In genomic region chr13:73835138-73835721, GRCh38 we compare ENCODE assay signal across 9 cellular contexts.
DNase-seq lines count a peak whose midpoint lies in the region; ATAC-seq lines count a peak whose summit lies in the region.
"Had no signal": no experiment of that assay in that cellular context is flagged by ENCODE, and none has a peak within 500 bp of the region (broad histone marks: within the 10 kb centered on the region; RNA-seq: fewer than 3 reads in every experiment).

No MANE protein-coding gene starts in this region.

- H3K36me3 ChIP-seq in adipocyte (ENCODE audit: control insufficient read depth, insufficient read depth, low read length, severe bottlenecking), result no peaks in the 10 kb centered on the region

- H3K27me3 ChIP-seq in adipocyte (replicated peaks; ENCODE audit: control insufficient read depth, insufficient read depth, low read length), result no peaks in the 10 kb centered on the region
- H3K27me3 ChIP-seq: BLaER1 treated with 17β-estradiol and CSF1 and Interleukin-3, amounts not matched to agents 10 nM and 100 nM had no signal

- H3K9ac ChIP-seq in adipocyte (ENCODE audit: low read length), result no peak overlapping the region
- H3K9ac ChIP-seq: BLaER1 treated with 17β-estradiol and CSF1 and Interleukin-3, amounts not matched to agents 10 nM and 100 nM had no signal

- DNase-seq in NCI-H2081 (lab: John Stamatoyannopoulos, UW) (peak; percentile 23 to 45), NCI-H2081 treated with DMSO at 0.1 percent for 48 hours (lab: John Stamatoyannopoulos, UW) (no peak), NCI-H1105 treated with DMSO at 0.1 percent for 48 hours (lab: John Stamatoyannopoulos, UW) (peak; percentile 48), adipocyte (ENCODE audit: low read depth) (peak; percentile 78), iPS DF 19.7 (ENCODE audit: low read depth, low spot score) (peak; percentile 3), stromal cell of bone marrow (ENCODE audit: low read depth) (peak; percentile 27)
- no peak for DNase-seq in activated T-cell treated with anti-CD3 and anti-CD28 coated beads, Interleukin-2, amount 50 U/mL, for 48 hours

- ATAC-seq in GM21786 (IDR thresholded peaks at IDR 0.05; ENCODE audit: unreplicated experiment), result peak; percentile 64

- no peak overlapping the region for H3K4me3 ChIP-seq in adipocyte (ENCODE audit: low read length)
- H3K4me3 ChIP-seq: BLaER1 treated with 17β-estradiol and CSF1 and Interleukin-3, amounts not matched to agents 10 nM and 100 nM had no signal

- no peaks in the 10 kb centered on the region for H3K9me3 ChIP-seq in adipocyte (ENCODE audit: control insufficient read depth, low read length)
- H3K9me3 ChIP-seq: BLaER1 treated with 17β-estradiol and CSF1 and Interleukin-3, amounts not matched to agents 10 nM and 100 nM had no signal

- peaks cover 3% of the 10 kb centered on the region for H3K4me1 ChIP-seq in adipocyte (ENCODE audit: control insufficient read depth, insufficient read depth, low read length)

Comparison
In these comparisons a context has a peak if more than half of its experiments do, and no peak if none do; other contexts are left out.
1. DNase-seq: peak in NCI-H2081 (2 of 2), NCI-H1105 treated with DMSO at 0.1 percent for 48 hours (single experiment), adipocyte (single experiment), iPS DF 19.7 (single experiment) and stromal cell of bone marrow (single experiment); none in NCI-H2081 treated with DMSO at 0.1 percent for 48 hours (single experiment) and activated T-cell treated with anti-CD3 and anti-CD28 coated beads, Interleukin-2, amount 50 U/mL, for 48 hours (0 of 2).